Comparison of ENCODE assay signal across 9 cellular contexts in genomic region chr5:134438641-134439621, GRCh38. TPM values are rescaled to one million over a fixed set of nuclear protein-coding genes. Genes with fewer than 3 reads are reported as not detected.
DNase-seq lines count a peak whose midpoint lies in the region; ATAC-seq and TF ChIP-seq lines count a peak whose summit lies in the region.
"Had no signal": no experiment of that assay in that cellular context is flagged by ENCODE, and none has a peak within 500 bp of the region (broad histone marks: within the 10 kb centered on the region; RNA-seq: fewer than 3 reads in every experiment).

No MANE protein-coding gene starts in this region.

- H3K9me3 ChIP-seq in tibial artery, result no peaks in the 10 kb centered on the region
- H3K9me3 ChIP-seq: neutrophil had no signal

- H3K36me3 Mint-ChIP-seq in brain, result no peaks in the 10 kb centered on the region

- H3K4me3 Mint-ChIP-seq in brain, result no peak overlapping the region

- peak overlapping the region in 1 of 2 donors; percentile 13 for H3K27ac ChIP-seq in tibial artery
- H3K27ac ChIP-seq: neutrophil had no signal

- DNase-seq in SIG-M5 treated with dmso at 0.1 percent for 504 hours (lab: John Stamatoyannopoulos, UW; ENCODE audit: unreplicated experiment) (peak; percentile 46), SIG-M5 (lab: John Stamatoyannopoulos, UW) (no peak), left colon (peak; percentile 50 to 88), tibial artery (peak; percentile 67 to 83), RKO (ENCODE audit: low spot score) (no peak)

- ATAC-seq in left colon (peak; percentile 47), HG03139 (IDR thresholded peaks at IDR 0.05; ENCODE audit: unreplicated experiment) (no peak), GM18519 (IDR thresholded peaks at IDR 0.05; ENCODE audit: low FRiP score, unreplicated experiment) (no peak)

- peaks cover 13% of the 10 kb centered on the region for H3K27me3 Mint-ChIP-seq in brain

- H3K27ac Mint-ChIP-seq in brain, result peak overlapping the region in 3 of 5 experiments; percentile 49 to 86 (median 83)

- H3K9me3 Mint-ChIP-seq in brain, result no peaks in the 10 kb centered on the region

- TF ChIP-seq CTCF in brain (conservative IDR thresholded peaks at IDR 0.05) (no peak), tibial artery (IDR thresholded peaks at IDR 0.05) (no peak)

- H3K36me3 ChIP-seq in tibial artery, result no peaks in the 10 kb centered on the region
- H3K36me3 ChIP-seq: neutrophil had no signal

- H3K4me1 Mint-ChIP-seq in brain, result peaks cover 32% of the 10 kb centered on the region

- H3K4me3 ChIP-seq in tibial artery, result no peak overlapping the region

- peaks cover 0 to 34% (median 15%) of the 10 kb centered on the region in 4 donors for H3K4me1 ChIP-seq in tibial artery

- intact Hi-C loops in left colon (cut with DNase I, micrococcal nuclease), result no loop called here
- intact Hi-C loops in tibial artery (cut with DNase I; ENCODE audit: low total_unique reads), result no loop called here

- H3K27me3 ChIP-seq in tibial artery, result no peaks in the 10 kb centered on the region
- H3K27me3 ChIP-seq: neutrophil had no signal

RNA-seq across cellular contexts. Expression of gene CDKN2AIPNL, which starts 27.2 kb away (rescaled TPM):
- 47.8 TPM for polyA plus RNA-seq in brain (ENCODE audit: insufficient read depth, low read depth, low replicate concordance)
- 10 to 100 TPM; 15.0 to 19.3 TPM for total RNA-seq in left colon

Comparison
In these comparisons a context has a peak if more than half of its experiments do, and no peak if none do; other contexts are left out.
1. DNase-seq: peak in SIG-M5 treated with dmso at 0.1 percent for 504 hours (single experiment), left colon (2 of 2) and tibial artery (2 of 2); none in SIG-M5 (single experiment) and RKO (single experiment).